In the genomic region with DNA sequence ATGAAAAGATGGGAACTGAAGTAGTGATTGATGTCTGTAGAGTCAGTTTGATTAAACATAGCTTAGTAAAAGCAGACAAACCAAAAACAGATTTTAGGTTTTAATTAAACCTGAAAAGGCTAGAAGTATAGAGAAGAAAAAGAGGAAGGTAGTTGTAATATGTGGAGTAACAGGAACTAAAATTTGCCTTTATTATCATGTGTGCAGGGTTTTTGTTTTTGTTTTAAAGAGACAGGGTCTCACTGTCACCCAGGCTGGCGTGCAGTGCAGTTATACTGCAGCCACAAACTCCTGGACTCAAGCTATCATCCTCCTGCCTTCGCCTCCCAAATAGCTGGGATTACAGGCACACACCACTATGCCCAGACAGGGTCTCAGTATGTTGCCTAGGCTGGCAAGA, we compare ENCODE assay signal across 17 cellular contexts. TPM values are rescaled to one million over a fixed set of nuclear protein-coding genes. Genes with fewer than 3 reads are reported as not detected.
A peak's percentile ranks its signal among the peaks of the same experiment; 100 is the strongest.
DNase-seq lines count a peak whose midpoint lies in the region; ATAC-seq, FAIRE-seq and TF ChIP-seq lines count a peak whose summit lies in the region.
"Had no signal": no experiment of that assay in that cellular context is flagged by ENCODE, and none has a peak within 500 bp of the region (broad histone marks: within the 10 kb centered on the region; RNA-seq: fewer than 3 reads in every experiment).

No MANE protein-coding gene starts in this region.

- no peak overlapping the region for H3K27ac ChIP-seq in GM23338 (ENCODE audit: low read depth)
- H3K27ac ChIP-seq: body of pancreas had no signal

- DNase-seq in CD14-positive monocyte (ENCODE audit: low spot score), result no peak
- no peak for DNase-seq in GM12891 (ENCODE audit: insufficient read length, low spot score)
- peak; percentile 51 for DNase-seq in OCI-M1 (lab: John Stamatoyannopoulos, UW)
- no peak for DNase-seq in GM23338 (ENCODE audit: low spot score)
- DNase-seq in Right ventricle myocardium superior, result no peak
- DNase-seq in GM10266 (ENCODE audit: extremely low spot score), result no peak
- DNase-seq: activated CD4-positive, alpha-beta memory T cell treated with anti-CD3 and anti-CD28 coated beads for 36 hours; activated effector memory CD4-positive, alpha-beta T cell treated with anti-CD3 and anti-CD28 coated beads, Interleukin-2, amount 50 U/mL, for 16 hours; body of pancreas; IMR-90; midbrain; NCI-H1436 treated with DMSO at 0.1 percent for 48 hours; NCI-H446 treated with DMSO at 0.1 percent for 48 hours; upper lobe of left lung had no signal

- peaks cover 5% of the 10 kb centered on the region; the same call in 1 of the 2 replicates for H3F3A ChIP-seq in GM23338 (replicated peaks; ENCODE audit: low read depth)

- no peaks in the 10 kb centered on the region for H3K27me3 ChIP-seq in endocrine pancreas (ENCODE audit: control insufficient read depth, insufficient read depth, low read length)
- H3K27me3 ChIP-seq in GM23338 (ENCODE audit: insufficient read depth), result no peaks in the 10 kb centered on the region
- H3K27me3 ChIP-seq: body of pancreas, upper lobe of left lung had no signal

- H3K9me2 ChIP-seq in GM23338 (ENCODE audit: insufficient read depth), result no peaks in the 10 kb centered on the region

- no peak for TF ChIP-seq POLR2A in GM12891 (IDR thresholded peaks at IDR 0.05; ENCODE audit: low read depth, low read length)

- no peak for ATAC-seq in GM23338
- ATAC-seq in Right ventricle myocardium superior (ENCODE audit: poor library complexity), result no peak
- ATAC-seq: body of pancreas; Panc1; stimulated activated effector memory CD8-positive, alpha-beta T cell treated with anti-CD3 and anti-CD28 coated beads, Interleukin-12 subunit alpha, Interleukin-12 subunit beta, amount 100 ng/mL, for 72 hours had no signal

- H3K36me3 Mint-ChIP-seq in CD14-positive monocyte (peaks cover 27 to 51% of the 10 kb centered on the region in 2 donors), GM23338 (ENCODE audit: low read depth) (peaks cover 21% of the 10 kb centered on the region)

- intact Hi-C loops in CD14-positive monocyte (cut with micrococcal nuclease), result loop anchor here in 1 of 2 donors (10.0 kb wide), 1 partner anchor 267 kb away; a partner anchor contains a TSS
- intact Hi-C loops in Right ventricle myocardium superior (cut with DNase I), result no loop called here

- H3K9me3 Mint-ChIP-seq in CD14-positive monocyte (no peaks in the 10 kb centered on the region), GM23338 (no peaks in the 10 kb centered on the region)
- H3K9me3 Mint-ChIP-seq: activated CD4-positive, alpha-beta memory T cell treated with anti-CD3 and anti-CD28 coated beads for 36 hours; stimulated activated effector memory CD8-positive, alpha-beta T cell treated with anti-CD3 and anti-CD28 coated beads, Interleukin-12 subunit alpha, Interleukin-12 subunit beta, amount 100 ng/mL, for 72 hours had no signal

- H3K36me3 ChIP-seq in endocrine pancreas (ENCODE audit: control insufficient read depth, insufficient read depth, low read length), result peaks cover 3% of the 10 kb centered on the region
- peaks cover 21% of the 10 kb centered on the region for H3K36me3 ChIP-seq in GM23338 (ENCODE audit: insufficient read depth)

- H3K9me3 ChIP-seq in endocrine pancreas (ENCODE audit: control insufficient read depth, low read length), result no peaks in the 10 kb centered on the region
- H3K9me3 ChIP-seq: body of pancreas, upper lobe of left lung had no signal

- peaks cover 13% of the 10 kb centered on the region for H3K79me2 ChIP-seq in GM23338 (replicated peaks; ENCODE audit: insufficient read depth)

- H3K4me1 ChIP-seq in endocrine pancreas (ENCODE audit: control insufficient read depth, insufficient read depth, low read length), result peaks cover 11% of the 10 kb centered on the region
- no peaks in the 10 kb centered on the region; the same call in none of the 2 replicates for H3K4me1 ChIP-seq in GM23338 (ENCODE audit: insufficient read depth)

- no peaks in the 10 kb centered on the region for H4K20me1 ChIP-seq in GM23338 (replicated peaks; ENCODE audit: insufficient read depth)

- H3K4me3 Mint-ChIP-seq in CD14-positive monocyte, result peak overlapping the region; percentile 48 to 73
- H3K4me3 Mint-ChIP-seq in GM23338, result no peak overlapping the region
- H3K4me3 Mint-ChIP-seq: activated CD4-positive, alpha-beta memory T cell treated with anti-CD3 and anti-CD28 coated beads for 36 hours; stimulated activated effector memory CD8-positive, alpha-beta T cell treated with anti-CD3 and anti-CD28 coated beads, Interleukin-12 subunit alpha, Interleukin-12 subunit beta, amount 100 ng/mL, for 72 hours had no signal

- no peak overlapping the region for H3K4me2 ChIP-seq in GM23338

- peak overlapping the region; percentile 57 to 86 (median 82) for H3K27ac Mint-ChIP-seq in CD14-positive monocyte
- H3K27ac Mint-ChIP-seq in GM23338, result no peak overlapping the region
- H3K27ac Mint-ChIP-seq: activated CD4-positive, alpha-beta memory T cell treated with anti-CD3 and anti-CD28 coated beads for 36 hours; stimulated activated effector memory CD8-positive, alpha-beta T cell treated with anti-CD3 and anti-CD28 coated beads, Interleukin-12 subunit alpha, Interleukin-12 subunit beta, amount 100 ng/mL, for 72 hours had no signal

- H3K27me3 Mint-ChIP-seq in CD14-positive monocyte (ENCODE audit: low read depth in 3 of 3), result no peaks in the 10 kb centered on the region
- no peaks in the 10 kb centered on the region for H3K27me3 Mint-ChIP-seq in GM23338 (ENCODE audit: insufficient read depth, low read depth, poor library complexity)
- H3K27me3 Mint-ChIP-seq: activated CD4-positive, alpha-beta memory T cell treated with anti-CD3 and anti-CD28 coated beads for 36 hours had no signal

- no peak overlapping the region for H3K9ac ChIP-seq in endocrine pancreas (ENCODE audit: control insufficient read depth, insufficient read depth, low read length)

- H2AFZ ChIP-seq in GM23338, result no peak overlapping the region

- peak; percentile 83 for FAIRE-seq in GM12891 (lab: Jason Lieb, UNC)

- H3K4me1 Mint-ChIP-seq in CD14-positive monocyte (peaks cover 44% of the 10 kb centered on the region), GM23338 (peaks cover 8% of the 10 kb centered on the region)

- TF ChIP-seq CTCF in CD14-positive monocyte (IDR thresholded peaks at IDR 0.05) (no peak), GM23338 (conservative IDR thresholded peaks at IDR 0.05; ENCODE audit: low read depth in 2 of 2) (no peak), GM10266 (IDR thresholded peaks at IDR 0.05; ENCODE audit: control insufficient read depth, insufficient read depth, low read depth, missing control alignments) (no peak)

- H3K4me3 ChIP-seq in endocrine pancreas (ENCODE audit: control insufficient read depth, insufficient read depth, low read length) (peak overlapping the region; percentile 22), GM23338 (no peak overlapping the region)
- H3K4me3 ChIP-seq: body of pancreas, upper lobe of left lung had no signal

TF ChIP-seq in GM12891, 5 proteins besides CTCF, POLR2A, EP300 and RAD21:
- TF ChIP-seq PAX5 (IDR thresholded peaks at IDR 0.05; ENCODE audit: insufficient read depth, low read length, severe bottlenecking), result no peak
- no peak for TF ChIP-seq POU2F2 (IDR thresholded peaks at IDR 0.05; ENCODE audit: low read depth, low read length)
- TF ChIP-seq TAF1 (IDR thresholded peaks at IDR 0.05; ENCODE audit: low read depth, low read length), result no peak

TF ChIP-seq in GM23338, 12 proteins besides CTCF, POLR2A, EP300 and RAD21 (continues in another document):
- TF ChIP-seq NANOG (IDR thresholded peaks at IDR 0.05; ENCODE audit: borderline replicate concordance), result no peak
- TF ChIP-seq, protein P1, sequence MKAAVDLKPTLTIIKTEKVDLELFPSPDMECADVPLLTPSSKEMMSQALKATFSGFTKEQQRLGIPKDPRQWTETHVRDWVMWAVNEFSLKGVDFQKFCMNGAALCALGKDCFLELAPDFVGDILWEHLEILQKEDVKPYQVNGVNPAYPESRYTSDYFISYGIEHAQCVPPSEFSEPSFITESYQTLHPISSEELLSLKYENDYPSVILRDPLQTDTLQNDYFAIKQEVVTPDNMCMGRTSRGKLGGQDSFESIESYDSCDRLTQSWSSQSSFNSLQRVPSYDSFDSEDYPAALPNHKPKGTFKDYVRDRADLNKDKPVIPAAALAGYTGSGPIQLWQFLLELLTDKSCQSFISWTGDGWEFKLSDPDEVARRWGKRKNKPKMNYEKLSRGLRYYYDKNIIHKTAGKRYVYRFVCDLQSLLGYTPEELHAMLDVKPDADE (IDR thresholded peaks at IDR 0.05), result no peak
- no peak for TF ChIP-seq STAT1 (IDR thresholded peaks at IDR 0.05; ENCODE audit: unreplicated experiment)

RNA-seq across cellular contexts. Expression of a gene that starts 6.0 kb away (rescaled TPM):
- 100 to 1,000 TPM in 1 of 2 donors, 10 to 100 TPM in 1; 77.5 to 114 TPM for polyA plus RNA-seq in CD14-positive monocyte
- polyA plus RNA-seq in GM12891 (2012; ENCODE audit: low read depth, missing spikeins), result 13.2 TPM
- total RNA-seq in GM23338 (2014; rRNA removed; shearing (Covaris generic)), result 20.6 and 25.8 TPM in 2 replicates
- polyA plus RNA-seq in GM23338 (2016; fragmentation: Nextera tagmentation; extraction: Ambion mirVana), result 13.4 and 16.9 TPM in 2 replicates
- 35.3 TPM for total RNA-seq in Right ventricle myocardium superior

RNA-seq across cellular contexts. Expression of a gene that starts 10.5 kb away (rescaled TPM):
- 10 to 100 TPM in 1 of 2 donors, 1 to 10 TPM in 1; 9.9 to 20.5 TPM for polyA plus RNA-seq in CD14-positive monocyte
- polyA plus RNA-seq in GM12891 (2012; ENCODE audit: low read depth, missing spikeins), result 6.4 TPM
- 67.3 and 81.3 TPM in 2 replicates for total RNA-seq in GM23338 (2014; rRNA removed; shearing (Covaris generic))
- polyA plus RNA-seq in GM23338 (2016; fragmentation: Nextera tagmentation; extraction: Ambion mirVana), result 18.5 and 21.1 TPM in 2 replicates
- 42.8 TPM for total RNA-seq in Right ventricle myocardium superior
